In the genomic region with DNA sequence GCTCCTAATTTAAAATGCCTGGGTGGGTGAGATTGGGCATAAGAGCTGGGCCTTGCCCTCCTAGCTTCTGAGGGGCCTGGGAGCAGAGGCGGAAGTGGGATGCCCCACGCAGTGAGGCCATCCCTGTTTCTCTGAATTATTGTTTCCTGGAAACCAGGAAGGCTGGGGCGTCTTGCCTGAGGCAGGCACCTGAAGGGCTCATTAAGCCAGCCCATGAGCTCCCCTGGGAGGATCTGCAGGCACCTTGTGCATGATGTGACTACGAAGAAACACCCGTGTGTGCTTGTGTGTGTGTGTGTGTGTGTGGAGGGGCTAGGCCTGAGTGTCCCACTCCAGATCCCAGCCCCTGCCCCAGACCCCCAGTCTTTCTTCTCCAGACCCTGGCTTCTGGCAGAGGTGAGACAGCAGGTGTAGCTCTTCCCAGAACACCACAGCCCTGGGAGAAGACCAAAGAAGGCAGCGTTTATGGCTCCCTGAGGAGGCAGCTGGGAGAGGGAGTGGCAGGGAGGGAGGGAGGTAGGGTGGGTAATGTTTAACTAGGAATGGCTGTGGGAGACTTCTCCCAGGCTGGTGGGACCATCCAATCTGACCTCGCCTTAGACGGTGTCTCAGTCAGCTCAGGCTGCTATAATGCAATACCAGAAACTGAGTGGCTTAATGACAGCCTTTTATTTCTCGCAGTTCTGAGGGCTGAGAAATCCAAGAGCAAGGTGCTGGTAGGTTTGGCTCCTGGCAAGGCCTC, we compare ENCODE assay signal across 15 cellular contexts. TPM values are rescaled to one million over a fixed set of nuclear protein-coding genes. Genes with fewer than 3 reads are reported as not detected.
DNase-seq lines count a peak whose midpoint lies in the region; ATAC-seq and TF ChIP-seq lines count a peak whose summit lies in the region.
"Had no signal": no experiment of that assay in that cellular context is flagged by ENCODE, and none has a peak within 500 bp of the region (broad histone marks: within the 10 kb centered on the region; RNA-seq: fewer than 3 reads in every experiment).

No MANE protein-coding gene starts in this region.

- peaks cover 0 to 33% of the 10 kb centered on the region in 2 donors for H3K27me3 Mint-ChIP-seq in effector memory CD8-positive, alpha-beta T cell
- H3K27me3 Mint-ChIP-seq in type B pancreatic cell = no peaks in the 10 kb centered on the region

- TF ChIP-seq CTCF in type B pancreatic cell (conservative IDR thresholded peaks at IDR 0.05) = no peak
- no peak for TF ChIP-seq CTCF in GM10248 (IDR thresholded peaks at IDR 0.05; ENCODE audit: control extremely low read depth, extremely low read depth, low read depth, missing control alignments)

- peak overlapping the region; percentile 19 to 83 for H3K27ac Mint-ChIP-seq in effector memory CD8-positive, alpha-beta T cell
- peak overlapping the region; percentile 53 for H3K27ac Mint-ChIP-seq in type B pancreatic cell
- H3K27ac Mint-ChIP-seq: HFFc6 had no signal

- ATAC-seq in Right ventricle myocardium superior (ENCODE audit: poor library complexity) (peak; percentile 38), left cardiac atrium (no peak)
- ATAC-seq in effector memory CD8-positive, alpha-beta T cell (replicated peaks) = no peak
- ATAC-seq: Panc1 had no signal

- H3K4me3 Mint-ChIP-seq in effector memory CD8-positive, alpha-beta T cell = no peak overlapping the region
- no peak overlapping the region for H3K4me3 Mint-ChIP-seq in type B pancreatic cell
- H3K4me3 Mint-ChIP-seq: HFFc6 had no signal

- intact Hi-C loops in Right ventricle myocardium superior (cut with DNase I) (no loop called here), left cardiac atrium (cut with DNase I) (no loop called here)

- POLR2A ChIA-PET in GM10248 (lab: Yijun Ruan, JAX) = no interaction called here

- CTCF ChIA-PET in GM10248 (lab: Yijun Ruan, JAX) = interaction anchor here (1.0 to 6.2 kb wide), 5 partner anchors 14 to 251 kb away, joined by 3 to 34 read pairs (median 4); a partner anchor contains a TSS

- H3K36me3 Mint-ChIP-seq in effector memory CD8-positive, alpha-beta T cell (ENCODE audit: insufficient read depth) = no peaks in the 10 kb centered on the region
- no peaks in the 10 kb centered on the region for H3K36me3 Mint-ChIP-seq in type B pancreatic cell

- peaks cover 8 to 10% of the 10 kb centered on the region in 2 donors for H3K4me1 Mint-ChIP-seq in effector memory CD8-positive, alpha-beta T cell (ENCODE audit: low read depth in 2 of 2)
- peaks cover 11% of the 10 kb centered on the region for H3K4me1 Mint-ChIP-seq in type B pancreatic cell (ENCODE audit: unreplicated experiment)

- no peaks in the 10 kb centered on the region for H3K9me3 Mint-ChIP-seq in effector memory CD8-positive, alpha-beta T cell
- no peaks in the 10 kb centered on the region for H3K9me3 Mint-ChIP-seq in type B pancreatic cell
- H3K9me3 Mint-ChIP-seq: HFFc6 had no signal

- no peak for DNase-seq in Right ventricle myocardium superior
- no peak for DNase-seq in left cardiac atrium
- peak; percentile 77 for DNase-seq in NCI-H2171 treated with DMSO at 0.1 percent for 48 hours (lab: John Stamatoyannopoulos, UW)
- DNase-seq in effector memory CD8-positive, alpha-beta T cell = no peak
- DNase-seq in type B pancreatic cell (ENCODE audit: extremely low spot score, unreplicated experiment) = no peak
- no peak for DNase-seq in GM10248 (ENCODE audit: extremely low spot score)
- no peak for DNase-seq in NCI-H2196 treated with DMSO at 0.1 percent for 48 hours (lab: John Stamatoyannopoulos, UW; ENCODE audit: unreplicated experiment)
- no peak for DNase-seq in H4 (ENCODE audit: low spot score)
- DNase-seq: activated gamma-delta T cell treated with Interleukin-2 at 50 U/mL for 16 hours; cerebellar nuclear complex; HFFc6; MV-4-11; stimulated activated CD4-positive, alpha-beta T cell treated with anti-CD3 and anti-CD28 coated beads, Interleukin-4, amount 100 ng/mL, for 1 hour had no signal

RNA-seq across cellular contexts. Expression of a gene that starts 2.1 kb away (rescaled TPM):
- total RNA-seq in Right ventricle myocardium superior (2.0 TPM), left cardiac atrium (1 to 10 TPM; 1.4 to 1.6 TPM), type B pancreatic cell (ENCODE audit: low replicate concordance) (1.0 TPM in 2 replicates)
- total RNA-seq in H4 (2014; rRNA removed; shearing (Covaris generic)) = 1.8 and 2.3 TPM in 2 replicates

RNA-seq across cellular contexts. Expression of a gene that starts 15.1 kb away (rescaled TPM):
- 126 TPM for total RNA-seq in Right ventricle myocardium superior
- total RNA-seq in left cardiac atrium = 100 to 1,000 TPM; 110 to 116 TPM
- 63.0 and 65.8 TPM in 2 replicates for total RNA-seq in type B pancreatic cell (ENCODE audit: low replicate concordance)
- total RNA-seq in H4 (2014; rRNA removed; shearing (Covaris generic)) = 266 and 271 TPM in 2 replicates

RNA-seq across cellular contexts. Expression of a gene that starts 27.0 kb away (rescaled TPM):
- not detected for total RNA-seq in Right ventricle myocardium superior
- not detected for total RNA-seq in left cardiac atrium
- not detected in 2 replicates for total RNA-seq in type B pancreatic cell (ENCODE audit: low replicate concordance)
- not detected in 2 replicates for total RNA-seq in H4 (2014; rRNA removed; shearing (Covaris generic))
- total RNA-seq: HFFc6, omental fat pad had no signal

RNA-seq across cellular contexts. Expression of a gene that starts 28.4 kb away (rescaled TPM):
- total RNA-seq in Right ventricle myocardium superior = 18.0 TPM
- 10 to 100 TPM; 17.2 to 20.1 TPM for total RNA-seq in left cardiac atrium
- 21.3 and 25.3 TPM in 2 replicates for total RNA-seq in type B pancreatic cell (ENCODE audit: low replicate concordance)
- total RNA-seq in H4 (2014; rRNA removed; shearing (Covaris generic)) = 6.3 and 8.5 TPM in 2 replicates

RNA-seq across cellular contexts. Expression of a gene that starts 42.1 kb away (rescaled TPM):
- 7.8 TPM for total RNA-seq in Right ventricle myocardium superior
- 1 to 10 TPM; 5.2 to 9.5 TPM for total RNA-seq in left cardiac atrium
- 16.7 and 21.9 TPM in 2 replicates for total RNA-seq in type B pancreatic cell (ENCODE audit: low replicate concordance)
- total RNA-seq in H4 (2014; rRNA removed; shearing (Covaris generic)) = 4.1 and 10.7 TPM in 2 replicates
